24 cellular contexts compared by ENCODE assay signal in the genomic region with DNA sequence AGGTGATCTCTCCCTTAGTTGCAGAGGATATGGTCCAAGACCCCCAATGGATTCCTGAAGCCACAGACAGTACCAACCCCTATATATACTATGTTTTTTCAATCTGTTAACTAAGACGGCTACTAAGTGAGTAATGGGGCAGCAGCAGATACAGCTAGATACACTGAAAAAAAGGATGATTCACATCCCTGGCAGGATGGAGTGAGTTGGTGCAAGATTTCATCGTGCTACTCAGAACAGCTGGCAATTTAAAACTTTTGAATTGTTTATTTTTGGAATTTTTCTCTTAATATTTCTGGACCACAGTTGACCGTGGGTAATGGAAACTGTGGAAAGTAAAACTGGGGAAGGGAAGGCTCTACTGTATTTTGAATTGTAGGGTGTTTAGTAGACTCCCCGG. TPM values are rescaled to one million over a fixed set of nuclear protein-coding genes. Genes with fewer than 3 reads are reported as not detected.
DNase-seq lines count a peak whose midpoint lies in the region; ATAC-seq, FAIRE-seq and TF ChIP-seq lines count a peak whose summit lies in the region.
"Had no signal": no experiment of that assay in that cellular context is flagged by ENCODE, and none has a peak within 500 bp of the region (broad histone marks: within the 10 kb centered on the region; RNA-seq: fewer than 3 reads in every experiment).

No MANE protein-coding gene starts in this region.

- no peak for TF ChIP-seq RAD21 in SK-N-SH (IDR thresholded peaks at IDR 0.05; ENCODE audit: low read length)

- peaks cover 17% of the 10 kb centered on the region for H3K4me1 Mint-ChIP-seq in CD14-positive monocyte
- H3K4me1 Mint-ChIP-seq: CD4-positive, CD25-positive, alpha-beta regulatory T cell; stimulated activated effector memory CD8-positive, alpha-beta T cell treated with anti-CD3 and anti-CD28 coated beads, Interleukin-12 subunit alpha, Interleukin-12 subunit beta, amount 100 ng/mL, for 72 hours had no signal

- no peaks in the 10 kb centered on the region for H3K36me3 Mint-ChIP-seq in CD14-positive monocyte
- H3K36me3 Mint-ChIP-seq: CD4-positive, CD25-positive, alpha-beta regulatory T cell; stimulated activated effector memory CD8-positive, alpha-beta T cell treated with anti-CD3 and anti-CD28 coated beads, Interleukin-12 subunit alpha, Interleukin-12 subunit beta, amount 100 ng/mL, for 72 hours had no signal

- POLR2A ChIA-PET in SK-N-SH (lab: Yijun Ruan, JAX) = no interaction called here

- H3K4me2 ChIP-seq in SK-N-SH = no peak overlapping the region

- FAIRE-seq in D721Med (lab: Jason Lieb, UNC) = no peak
- FAIRE-seq: frontal cortex had no signal

- H3K4me3 ChIP-seq in SK-N-SH (ENCODE audit: low read depth in 2 of 2, low read length in 1 of 2) (no peak overlapping the region), skeletal muscle cell (ENCODE audit: low read depth, low read length) (no peak overlapping the region)
- H3K4me3 ChIP-seq: cardiac muscle cell, SJSA1, spleen had no signal

- peaks cover 4% of the 10 kb centered on the region for H3F3A ChIP-seq in SK-N-SH (replicated peaks; ENCODE audit: insufficient read depth)

- H3K27ac Mint-ChIP-seq in CD14-positive monocyte = no peak overlapping the region
- H3K27ac Mint-ChIP-seq: activated naive CD4-positive, alpha-beta T cell treated with anti-CD3 and anti-CD28 coated beads for 36 hours; CD4-positive, CD25-positive, alpha-beta regulatory T cell; stimulated activated effector memory CD8-positive, alpha-beta T cell treated with anti-CD3 and anti-CD28 coated beads, Interleukin-12 subunit alpha, Interleukin-12 subunit beta, amount 100 ng/mL, for 72 hours had no signal

- no peak for TF ChIP-seq EP300 in SK-N-SH (IDR thresholded peaks at IDR 0.05; ENCODE audit: borderline replicate concordance in 1 of 2, low read depth in 1 of 2, low read length in 1 of 2)

- no peaks in the 10 kb centered on the region for H3K4me1 ChIP-seq in SK-N-SH (ENCODE audit: control insufficient read depth in 1 of 2, insufficient read depth in 2 of 2, low read depth in 1 of 2, low read length in 1 of 2)
- H3K4me1 ChIP-seq: parathyroid adenoma, SJSA1 had no signal

- no peak overlapping the region for H2AFZ ChIP-seq in SK-N-SH (ENCODE audit: low read depth)
- H2AFZ ChIP-seq: parathyroid adenoma had no signal

- H3K9ac ChIP-seq in SK-N-SH = no peak overlapping the region
- H3K9ac ChIP-seq: parathyroid adenoma had no signal

- H3K9me3 Mint-ChIP-seq in CD14-positive monocyte = peaks cover 0 to 4% (median 0%) of the 10 kb centered on the region in 7 donors
- H3K9me3 Mint-ChIP-seq: activated naive CD4-positive, alpha-beta T cell treated with anti-CD3 and anti-CD28 coated beads for 36 hours; stimulated activated effector memory CD8-positive, alpha-beta T cell treated with anti-CD3 and anti-CD28 coated beads, Interleukin-12 subunit alpha, Interleukin-12 subunit beta, amount 100 ng/mL, for 72 hours had no signal

- DNase-seq in GM04503 (ENCODE audit: low read depth) (peak; percentile 17), SK-N-SH (no peak), fibroblast of gingiva (ENCODE audit: low read depth) (peak; percentile 76), skeletal muscle cell (ENCODE audit: low read depth) (peak; percentile 51), CD14-positive monocyte (ENCODE audit: low spot score) (no peak), D721Med (ENCODE audit: insufficient read length, low spot score) (no peak)
- DNase-seq in stimulated activated naive CD4-positive, alpha-beta T cell treated with Interleukin-2 at 50 U/mL for 16 hours (lab: John Stamatoyannopoulos, UW) = no peak
- DNase-seq: activated CD4-positive, alpha-beta T cell treated with anti-CD3 and anti-CD28 coated beads for 4 hours; activated naive CD4-positive, alpha-beta T cell treated with anti-CD3 and anti-CD28 coated beads for 36 hours; CD4-positive, CD25-positive, alpha-beta regulatory T cell; effector CD4-positive, alpha-beta T cell; GOT3; left ventricle myocardium superior; NCI-H1694; NCI-H510A treated with DMSO at 0.1 percent for 48 hours; spleen; T1000; trophoblast cell had no signal

- peaks cover 18 to 33% (median 23%) of the 10 kb centered on the region in 3 donors for H3K27me3 Mint-ChIP-seq in CD14-positive monocyte (ENCODE audit: low read depth in 3 of 3)

- no peaks in the 10 kb centered on the region for H3K79me2 ChIP-seq in SK-N-SH (ENCODE audit: insufficient read depth)
- H3K79me2 ChIP-seq: parathyroid adenoma had no signal

- H3K27ac ChIP-seq in SK-N-SH (ENCODE audit: low read depth in 2 of 2, low read length in 1 of 2) = no peak overlapping the region; a peak in 1 of 4 replicates
- H3K27ac ChIP-seq: cardiac muscle cell, parathyroid adenoma, SJSA1, spleen had no signal

- H4K20me1 ChIP-seq in SK-N-SH (ENCODE audit: insufficient read depth) = no peaks in the 10 kb centered on the region

- WGBS in SK-N-SH (ENCODE audit: low lambda C conversion rate) = 45% methylated on average over 4 of the region's 4 CpGs

- ATAC-seq in GM19328 (IDR thresholded peaks at IDR 0.05; ENCODE audit: unreplicated experiment) = no peak
- ATAC-seq: left ventricle myocardium superior; stimulated activated effector memory CD8-positive, alpha-beta T cell treated with anti-CD3 and anti-CD28 coated beads, Interleukin-12 subunit alpha, Interleukin-12 subunit beta, amount 100 ng/mL, for 72 hours had no signal

- intact Hi-C loops in CD14-positive monocyte (cut with micrococcal nuclease) = no loop called here

- no peaks in the 10 kb centered on the region for H3K36me3 ChIP-seq in SK-N-SH (replicated peaks in 1 of 2; ENCODE audit: control insufficient read depth in 1 of 2, insufficient read depth in 2 of 2, low read length in 1 of 2)
- H3K36me3 ChIP-seq: cardiac muscle cell, SJSA1, spleen had no signal

- TF ChIP-seq CTCF in SK-N-SH (IDR thresholded peaks at IDR 0.05) = no peak
- no peak for TF ChIP-seq CTCF in CD14-positive monocyte (IDR thresholded peaks at IDR 0.05)
- TF ChIP-seq CTCF in D721Med (IDR thresholded peaks at IDR 0.05; ENCODE audit: insufficient read depth, missing control alignments) = no peak

- no peaks in the 10 kb centered on the region for H3K9me2 ChIP-seq in SK-N-SH

- H3K27me3 ChIP-seq in SK-N-SH (ENCODE audit: insufficient read depth) = no peaks in the 10 kb centered on the region
- H3K27me3 ChIP-seq: SJSA1 had no signal

- H3K9me3 ChIP-seq in SK-N-SH = no peaks in the 10 kb centered on the region
- H3K9me3 ChIP-seq: SJSA1, spleen had no signal

- H3K4me3 Mint-ChIP-seq in CD14-positive monocyte = no peak overlapping the region
- H3K4me3 Mint-ChIP-seq: activated naive CD4-positive, alpha-beta T cell treated with anti-CD3 and anti-CD28 coated beads for 36 hours; CD4-positive, CD25-positive, alpha-beta regulatory T cell; stimulated activated effector memory CD8-positive, alpha-beta T cell treated with anti-CD3 and anti-CD28 coated beads, Interleukin-12 subunit alpha, Interleukin-12 subunit beta, amount 100 ng/mL, for 72 hours had no signal

- CTCF ChIA-PET in SK-N-SH (lab: Yijun Ruan, JAX) = interaction anchor here (1.7 kb wide), 2 partner anchors 13 to 14 kb away, joined by 7 to 8 read pairs; no protein-coding TSS in a partner anchor

TF ChIP-seq in SK-N-SH, 30 proteins besides CTCF, POLR2A, EP300 and RAD21:
- TF ChIP-seq SIN3A (IDR thresholded peaks at IDR 0.05; ENCODE audit: borderline replicate concordance, low read depth, low read length) = no peak
- TF ChIP-seq REST (IDR thresholded peaks at IDR 0.05; ENCODE audit: low read depth, low read length) = no peak
- TF ChIP-seq FOXJ3 (CRISPR knock-in tag; IDR thresholded peaks at IDR 0.05) = no peak
- TF ChIP-seq NRF1 (IDR thresholded peaks at IDR 0.05; ENCODE audit: low read depth, low read length) = no peak
- 0 out of 2 replicates have a peak, but pooled peaks have one; percentile 35 for TF ChIP-seq FOSL2 (IDR thresholded peaks at IDR 0.05; ENCODE audit: borderline replicate concordance, low read depth)
- TF ChIP-seq USF2 (IDR thresholded peaks at IDR 0.05; ENCODE audit: borderline replicate concordance, low read depth, low read length) = no peak
- TF ChIP-seq ELF1 (IDR thresholded peaks at IDR 0.05) = no peak
TF ChIP-seq in SK-N-SH: peak in this region for 1.

RNA-seq across cellular contexts. Expression of gene TMEM218, which starts 17.0 kb away (rescaled TPM):
- 34.8 and 36.2 TPM in 2 replicates for polyA plus RNA-seq in SK-N-SH (2012; rRNA removed)
- polyA plus RNA-seq in SK-N-SH (2012; cell fraction: cytosol; rRNA removed) = 37.6 and 37.8 TPM in 2 replicates
- 36.5 and 56.6 TPM in 2 replicates for polyA plus RNA-seq in SK-N-SH (2012; cell fraction: nucleus; rRNA removed)
- 10 to 100 TPM; 55.7 to 57.7 TPM for polyA plus RNA-seq in CD14-positive monocyte

RNA-seq across cellular contexts. Expression of gene PKNOX2, which starts 36.1 kb away (rescaled TPM):
- polyA plus RNA-seq in SK-N-SH (2012; rRNA removed) (0.02 TPM in 1 of 2 replicates, not detected in the other), CD14-positive monocyte (not detected)
- polyA plus RNA-seq in SK-N-SH (2012; cell fraction: cytosol; rRNA removed) = 0.01 and 0.03 TPM in 2 replicates
- polyA plus RNA-seq in SK-N-SH (2012; cell fraction: nucleus; rRNA removed) = not detected in 2 replicates
- polyA plus RNA-seq: CD4-positive, CD25-positive, alpha-beta regulatory T cell had no signal

Comparison
In these comparisons a context has a peak if more than half of its experiments do, and no peak if none do; other contexts are left out.
1. DNase-seq: peak in GM04503 (single experiment), fibroblast of gingiva (single experiment) and skeletal muscle cell (single experiment); none in SK-N-SH (single experiment), CD14-positive monocyte (single experiment), stimulated activated naive CD4-positive, alpha-beta T cell treated with Interleukin-2 at 50 U/mL for 16 hours (single experiment) and D721Med (single experiment).